Comparison of ENCODE assay signal across 10 cellular contexts in genomic region chr1:191504999-191505398, GRCh38.
"Had no signal": no experiment of that assay in that cellular context is flagged by ENCODE, and none has a peak within 500 bp of the region (broad histone marks: within the 10 kb centered on the region; RNA-seq: fewer than 3 reads in every experiment).

No MANE protein-coding gene starts in this region.

- H3K9ac ChIP-seq: GM23248, KMS-11 had no signal

- DNase-seq: GM23248, GOT3, H7, HFFc6, KBM-7 had no signal

- H2AFZ ChIP-seq: GM23248 had no signal

- FAIRE-seq: HepG2 had no signal

- H3K4me2 ChIP-seq: KMS-11 had no signal

- H3K36me3 ChIP-seq: HAP-1 had no signal

- H3K9me3 ChIP-seq: HAP-1 had no signal

- H3K4me3 ChIP-seq: GM23248, HAP-1 had no signal

- ATAC-seq: HCT116, HepG2 had no signal

- H3K4me1 ChIP-seq: HAP-1 had no signal

- H3K27ac ChIP-seq: GM23248, HL-60, KMS-11 had no signal
